2 cellular contexts compared by ENCODE assay signal in genomic region chr22:49861642-49862407, GRCh38.
TF ChIP-seq lines count a peak whose summit lies in the region.

No MANE protein-coding gene starts in this region.

TF ChIP-seq in GM12878, 131 proteins besides CTCF, POLR2A, EP300 and RAD21:
- TF ChIP-seq MTA2 (IDR thresholded peaks at IDR 0.05; ENCODE audit: low read depth) = no peak
- no peak for TF ChIP-seq PBX3 (IDR thresholded peaks at IDR 0.05; ENCODE audit: insufficient replicate concordance, low read depth, low read length)
- no peak for TF ChIP-seq GATAD2B (conservative IDR thresholded peaks at IDR 0.05; ENCODE audit: low read depth)
- no peak for TF ChIP-seq SUZ12 (IDR thresholded peaks at IDR 0.05; ENCODE audit: unreplicated experiment)

TF ChIP-seq in HEK293T, 16 proteins besides CTCF, POLR2A, EP300 and RAD21:
- TF ChIP-seq FOXK2 (IDR thresholded peaks at IDR 0.05) (no peak), BHLHE40 (IDR thresholded peaks at IDR 0.05; ENCODE audit: borderline replicate concordance) (no peak), SUZ12 (IDR thresholded peaks at IDR 0.05) (no peak), LEF1 (IDR thresholded peaks at IDR 0.05; ENCODE audit: borderline replicate concordance) (no peak), ARNT (IDR thresholded peaks at IDR 0.05) (no peak), L3MBTL2 (conservative IDR thresholded peaks at IDR 0.05) (no peak), PKNOX1 (IDR thresholded peaks at IDR 0.05) (no peak), FOXA1 (IDR thresholded peaks at IDR 0.05) (no peak), ZNF384 (IDR thresholded peaks at IDR 0.05) (no peak), CTBP1 (IDR thresholded peaks at IDR 0.05; ENCODE audit: borderline replicate concordance) (no peak), TARDBP (IDR thresholded peaks at IDR 0.05) (no peak), ELF4 (IDR thresholded peaks at IDR 0.05) (no peak), FOXM1 (IDR thresholded peaks at IDR 0.05; ENCODE audit: borderline replicate concordance) (no peak), HDGF (IDR thresholded peaks at IDR 0.05; ENCODE audit: borderline replicate concordance) (no peak)
